ENCODE assay signal across 8 cellular contexts in the genomic region with DNA sequence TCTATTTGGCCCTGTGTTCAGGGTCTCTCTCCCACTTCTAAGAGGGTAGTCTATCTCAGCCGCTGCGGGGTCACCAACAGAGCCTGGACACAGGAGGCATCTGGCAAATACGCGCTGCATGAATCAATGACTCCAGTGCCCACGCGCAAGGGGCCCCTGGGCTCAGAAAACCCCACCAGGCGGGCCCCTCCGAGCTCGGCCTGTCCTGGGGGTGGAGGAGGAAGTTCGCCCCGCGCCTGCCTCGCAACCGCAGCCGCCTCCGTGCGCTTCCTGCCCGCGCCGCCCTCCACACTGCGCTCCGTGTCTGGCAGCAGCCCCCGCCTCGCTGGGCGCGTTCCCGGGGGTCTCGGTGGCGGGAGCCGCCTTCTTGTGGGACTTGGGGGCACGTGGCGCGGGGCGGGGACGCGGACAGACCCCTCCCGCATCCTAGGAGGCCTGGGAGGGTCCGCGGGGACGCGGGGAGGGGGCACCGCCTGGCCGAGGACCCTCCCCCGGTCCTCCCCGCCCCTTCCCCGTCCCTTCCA. TPM values are rescaled to one million over a fixed set of nuclear protein-coding genes. Genes with fewer than 3 reads are reported as not detected.
DNase-seq lines count a peak whose midpoint lies in the region; ATAC-seq, FAIRE-seq and TF ChIP-seq lines count a peak whose summit lies in the region.

No MANE protein-coding gene starts in this region.

- no peak overlapping the region for H2AFZ ChIP-seq in H1 (ENCODE audit: low read length)

- peaks cover 0 to 31% of the 10 kb centered on the region in 2 experiments; a peak in 3 of 4 replicates for H3K79me2 ChIP-seq in H1 (ENCODE audit: control insufficient read depth in 1 of 2, insufficient read depth in 2 of 2, low read length in 2 of 2)

- H3K4me1 ChIP-seq in HUES48 (ENCODE audit: control insufficient read depth, insufficient read depth, low read length), result peaks cover 4% of the 10 kb centered on the region; the same call in 1 of the 2 replicates
- H3K4me1 ChIP-seq in H1 (replicated peaks in 1 of 4; ENCODE audit: control insufficient read depth in 3 of 4, insufficient read depth in 4 of 4, low read length in 3 of 4), result peaks cover 0 to 14% (median 1%) of the 10 kb centered on the region in 4 experiments; a peak in 3 of 7 replicates
- H3K4me1 ChIP-seq in tibial artery, result peaks cover 0 to 47% (median 39%) of the 10 kb centered on the region in 4 donors

- no peak overlapping the region for H2BK5ac ChIP-seq in H1 (ENCODE audit: low read depth, low read length)

- no peak overlapping the region for H2BK12ac ChIP-seq in H1 (ENCODE audit: low read depth, low read length)

- H2AK5ac ChIP-seq in H1 (ENCODE audit: low read depth, low read length), result no peak overlapping the region

- H3K9me3 Mint-ChIP-seq in neural crest cell, result no peaks in the 10 kb centered on the region

- no peaks in the 10 kb centered on the region for H3K36me3 Mint-ChIP-seq in neural crest cell (ENCODE audit: low read depth)

- POLR2A ChIA-PET in H1 (lab: Charles Lee; ENCODE audit: partially characterized antibody), result no interaction called here

- peaks cover 12% of the 10 kb centered on the region; the same call in 1 of the 2 replicates for H3K79me1 ChIP-seq in H1 (ENCODE audit: low read depth, low read length)

- no peak for TF ChIP-seq CTCF in H1 (IDR thresholded peaks at IDR 0.05; ENCODE audit: control extremely low read depth in 1 of 3, insufficient read depth in 1 of 3, low read depth in 1 of 3, low read length in 3 of 3)
- no peak for TF ChIP-seq CTCF in neural crest cell (conservative IDR thresholded peaks at IDR 0.05)
- no peak for TF ChIP-seq CTCF in tibial artery (IDR thresholded peaks at IDR 0.05)

- H3K4me3 ChIP-seq in HUES48 (ENCODE audit: low read depth, low read length) (peak overlapping the region; percentile 55), H1 (ENCODE audit: extremely low read depth in 1 of 4, insufficient read depth in 2 of 4, low read depth in 3 of 4, low read length in 4 of 4) (peak overlapping the region; percentile 40 to 80 (median 44); a peak in 6 of 8 replicates), tibial artery (peak overlapping the region; percentile 64 to 79)

- H3K27me3 ChIP-seq in HUES48 (ENCODE audit: control insufficient read depth, insufficient read depth, low read length) (peaks cover 57% of the 10 kb centered on the region), H1 (replicated peaks in 1 of 4; ENCODE audit: control insufficient read depth in 3 of 4, extremely low read depth in 1 of 4, insufficient read depth in 3 of 4, low read length in 3 of 4) (peaks cover 21 to 66% (median 51%) of the 10 kb centered on the region in 4 experiments), tibial artery (no peaks in the 10 kb centered on the region)

- no peaks in the 10 kb centered on the region for H3K9me3 ChIP-seq in HUES48 (ENCODE audit: control insufficient read depth, insufficient read depth, low read length)
- H3K9me3 ChIP-seq in H1 (ENCODE audit: insufficient read depth in 2 of 2, low read depth in 1 of 2, low read length in 1 of 2), result no peaks in the 10 kb centered on the region
- no peaks in the 10 kb centered on the region for H3K9me3 ChIP-seq in tibial artery

- H4K91ac ChIP-seq in H1 (replicated peaks; ENCODE audit: insufficient read length, low read length), result no peak overlapping the region

- ATAC-seq in GM19023 (IDR thresholded peaks at IDR 0.05; ENCODE audit: unreplicated experiment) (peak; percentile 29), HG02623 (IDR thresholded peaks at IDR 0.05; ENCODE audit: unreplicated experiment) (no peak)

- H3K36me3 ChIP-seq in HUES48 (ENCODE audit: control insufficient read depth, insufficient read depth, low read length) (no peaks in the 10 kb centered on the region), H1 (ENCODE audit: control insufficient read depth in 2 of 4, insufficient read depth in 4 of 4, low read length in 3 of 4) (no peaks in the 10 kb centered on the region), tibial artery (no peaks in the 10 kb centered on the region)

- 10% methylated on average over 18 of the region's 46 CpGs; no CpG with 5 or more reads in 1 of the 2 experiments for WGBS in H1 (ENCODE audit: extremely low coverage in 1 of 2, insufficient coverage in 1 of 2, insufficient read length in 1 of 2, insufficient replicate concordance in 2 of 2, low coverage in 1 of 2, low lambda C conversion rate in 2 of 2, missing lambda C conversion rate in 1 of 2), 2 experiments

- TF ChIP-seq EP300 in H1 (IDR thresholded peaks at IDR 0.05; ENCODE audit: borderline replicate concordance in 1 of 2, low read depth in 2 of 2, low read length in 2 of 2), result no peak

- H2BK120ac ChIP-seq in H1 (replicated peaks; ENCODE audit: low read depth, low read length), result no peak overlapping the region

- H3K9ac ChIP-seq in HUES48 (ENCODE audit: low read depth, low read length), result no peak overlapping the region
- no peak overlapping the region for H3K9ac ChIP-seq in H1 (replicated peaks in 1 of 4; ENCODE audit: extremely low read depth in 1 of 4, low read depth in 3 of 4, low read length in 3 of 4)

- H3K27ac ChIP-seq in HUES48 (ENCODE audit: low read depth, low read length) (no peak overlapping the region), H1 (ENCODE audit: low read depth, low read length) (no peak overlapping the region), tibial artery (peak overlapping the region; percentile 59 to 71)

- no peak overlapping the region for H2BK20ac ChIP-seq in H1 (ENCODE audit: low read length)

- no peak overlapping the region for H3K4ac ChIP-seq in H1 (replicated peaks; ENCODE audit: insufficient read length, low read depth, low read length)

- no peak overlapping the region for H3K14ac ChIP-seq in H1 (ENCODE audit: insufficient read length)

- intact Hi-C loops in tibial artery (cut with DNase I; ENCODE audit: low total_unique reads), result loop anchor here (5.0 kb wide), 1 partner anchor 407 kb away; no protein-coding TSS in a partner anchor

- TF ChIP-seq RAD21 in H1 (IDR thresholded peaks at IDR 0.05 in 1 of 2, conservative IDR thresholded peaks at IDR 0.05 in 1 of 2; ENCODE audit: low read depth in 2 of 2, low read length in 2 of 2), result no peak

- peak overlapping the region; percentile 70 for H3K4me3 Mint-ChIP-seq in neural crest cell

- H3K27me3 Mint-ChIP-seq in neural crest cell (ENCODE audit: low read depth), result peaks cover 24% of the 10 kb centered on the region

- peaks cover 23% of the 10 kb centered on the region for H3K4me1 Mint-ChIP-seq in neural crest cell

- no peak for TF ChIP-seq POLR2A in H1 (IDR thresholded peaks at IDR 0.05; ENCODE audit: control extremely low read depth in 1 of 2, low read depth in 2 of 2, low read length in 2 of 2)

- H3K18ac ChIP-seq in H1 (ENCODE audit: extremely low read depth, low read length), result no peak overlapping the region

- CTCF ChIA-PET in H1 (lab: Charles Lee; ENCODE audit: partially characterized antibody), result interaction anchor here (0.8 kb wide), 1 partner anchor 11 kb away, joined by 3 read pairs; no protein-coding TSS in a partner anchor

- H3K56ac ChIP-seq in H1 (replicated peaks; ENCODE audit: insufficient read length, low read depth, low read length), result no peak overlapping the region

- no peak overlapping the region for H2BK15ac ChIP-seq in H1 (ENCODE audit: low read length)

- H3K23me2 ChIP-seq in H1 (ENCODE audit: low read depth, low read length), result peaks cover 10% of the 10 kb centered on the region; the same call in 1 of the 2 replicates

- H3K4me2 ChIP-seq in H1 (ENCODE audit: insufficient read depth in 1 of 2, low read depth in 2 of 2, low read length in 2 of 2), result peak overlapping the region; percentile 50 to 69

- peaks cover 30 to 31% of the 10 kb centered on the region in 2 experiments for H4K20me1 ChIP-seq in H1 (replicated peaks in 1 of 2; ENCODE audit: control insufficient read depth in 1 of 2, insufficient read depth in 2 of 2, low read length in 2 of 2)

- FAIRE-seq in H1 (lab: Jason Lieb, UNC), result no peak

- no peak overlapping the region; the same call in 1 of the 2 replicates for H4K8ac ChIP-seq in H1 (ENCODE audit: extremely low read depth, insufficient read depth, low read length)

- no peak overlapping the region for H3K27ac Mint-ChIP-seq in neural crest cell (ENCODE audit: unreplicated experiment)

- DNase-seq in activated CD4-positive, alpha-beta T cell treated with anti-CD3 and anti-CD28 coated beads, Interleukin-2, amount 50 U/mL, for 48 hours, result peak; percentile 43 to 54
- DNase-seq in H1 (ENCODE audit: low read depth in 1 of 2, low spot score in 2 of 2), result no peak
- peak; percentile 30 for DNase-seq in neural crest cell (ENCODE audit: low read depth, low spot score)
- DNase-seq in tibial artery, result peak in 1 of 2 donors; percentile 75
- no peak for DNase-seq in DMS79 treated with DMSO at 0.1 percent for 48 hours (lab: John Stamatoyannopoulos, UW)

- no peak overlapping the region for H4K5ac ChIP-seq in H1 (ENCODE audit: insufficient read length, low read depth, low read length)

- H3K23ac ChIP-seq in H1 (ENCODE audit: insufficient read length), result no peak overlapping the region

TF ChIP-seq in H1, 55 proteins besides CTCF, POLR2A, EP300 and RAD21 (continues in another document):
- TF ChIP-seq, protein P1, sequence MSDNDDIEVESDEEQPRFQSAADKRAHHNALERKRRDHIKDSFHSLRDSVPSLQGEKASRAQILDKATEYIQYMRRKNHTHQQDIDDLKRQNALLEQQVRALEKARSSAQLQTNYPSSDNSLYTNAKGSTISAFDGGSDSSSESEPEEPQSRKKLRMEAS (IDR thresholded peaks at IDR 0.05), result peak; percentile 48; the same call in 1 of the 2 replicates
- peak; percentile 45 for TF ChIP-seq KDM4A (IDR thresholded peaks at IDR 0.05; ENCODE audit: low read depth, low read length, severe bottlenecking)
- TF ChIP-seq, protein P2, sequence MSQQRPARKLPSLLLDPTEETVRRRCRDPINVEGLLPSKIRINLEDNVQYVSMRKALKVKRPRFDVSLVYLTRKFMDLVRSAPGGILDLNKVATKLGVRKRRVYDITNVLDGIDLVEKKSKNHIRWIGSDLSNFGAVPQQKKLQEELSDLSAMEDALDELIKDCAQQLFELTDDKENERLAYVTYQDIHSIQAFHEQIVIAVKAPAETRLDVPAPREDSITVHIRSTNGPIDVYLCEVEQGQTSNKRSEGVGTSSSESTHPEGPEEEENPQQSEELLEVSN (IDR thresholded peaks at IDR 0.05), result peak; percentile 48; the same call in 1 of the 2 replicates
- 0 out of 2 replicates have a peak, but pooled peaks have one; percentile 32 for TF ChIP-seq SUZ12 (IDR thresholded peaks at IDR 0.05; ENCODE audit: low read length)
- no peak for TF ChIP-seq TEAD4 (IDR thresholded peaks at IDR 0.05; ENCODE audit: low read depth, low read length)

RNA-seq across cellular contexts. Expression of a gene that starts 0.8 kb away (rescaled TPM):
- total RNA-seq in H1 (2021; fragmentation: NEBNext Ultra II Directional; extraction: Animal tissue kit (Norgen Biotek cat#: 25700)), result 109 and 123 TPM in 2 replicates
- polyA plus RNA-seq in H1 (2011; rRNA removed), result 18.4 and 78.9 TPM in 2 replicates
- 13.8 TPM for polyA plus RNA-seq in H1 (2011; cell fraction: cytosol; rRNA removed)
- 51.7 TPM for polyA plus RNA-seq in H1 (2011; cell fraction: nucleus; rRNA removed)
- 70.6 to 100 TPM (median 74.4 TPM) in 4 replicates for polyA plus RNA-seq in H1 (2012, experiment 1 of 2)
- polyA plus RNA-seq in H1 (2012, experiment 2 of 2), result 111 TPM
- polyA plus RNA-seq in H1 (2013, experiment 1 of 2), result 79.0 TPM
- 73.0 TPM for polyA plus RNA-seq in H1 (2013, experiment 2 of 2)
- polyA minus RNA-seq in H1 (2011; rRNA and poly(A)+ RNA removed), result 1.7 and 39.3 TPM in 2 replicates
- polyA minus RNA-seq in H1 (2011; cell fraction: cytosol; rRNA and poly(A)+ RNA removed), result 52.3 TPM
- polyA minus RNA-seq in H1 (2011; cell fraction: nucleus; rRNA and poly(A)+ RNA removed), result 28.5 TPM
- total RNA-seq in neural crest cell, result 118 and 121 TPM in 2 replicates

Comparison
In these comparisons a context has a peak if more than half of its experiments do, and no peak if none do; other contexts are left out.
1. H3K27ac ChIP-seq: peak in tibial artery (2 of 2); none in HUES48 (single experiment) and H1 (single experiment).
2. DNase-seq: peak in activated CD4-positive, alpha-beta T cell treated with anti-CD3 and anti-CD28 coated beads, Interleukin-2, amount 50 U/mL, for 48 hours (2 of 2) and neural crest cell (single experiment); none in H1 (0 of 2) and DMS79 treated with DMSO at 0.1 percent for 48 hours (single experiment).
3. Peak in every context shown above with its lines, with median percentiles within 50 percentile points of each other: H3K4me3 ChIP-seq.